In genomic region chr16:27401768-27402568, GRCh38 we compare ENCODE assay signal across 8 cellular contexts. TPM values are rescaled to one million over a fixed set of nuclear protein-coding genes. Genes with fewer than 3 reads are reported as not detected.
DNase-seq lines count a peak whose midpoint lies in the region; ATAC-seq, FAIRE-seq and TF ChIP-seq lines count a peak whose summit lies in the region.

IL21R (plus strand) TSS chr16:27402174; CDS start chr16:27430072, 27,898 bp downstream.

- no peaks in the 10 kb centered on the region for H3K27me3 ChIP-seq in DND-41 (ENCODE audit: insufficient read depth, low read length, poor library complexity)
- H3K27me3 ChIP-seq in astrocyte (ENCODE audit: insufficient read depth, low read length), result no peaks in the 10 kb centered on the region
- H3K27me3 ChIP-seq in mononuclear cell (ENCODE audit: insufficient read depth, low read length), result no peaks in the 10 kb centered on the region

- TF ChIP-seq CTCF in DND-41 (IDR thresholded peaks at IDR 0.05; ENCODE audit: borderline replicate concordance, extremely low read depth, low read length, poor library complexity, severe bottlenecking) (no peak), astrocyte (IDR thresholded peaks at IDR 0.05; ENCODE audit: insufficient read depth, low read depth, low read length) (no peak)

- no peaks in the 10 kb centered on the region for H3K9me3 Mint-ChIP-seq in astrocyte (ENCODE audit: unreplicated experiment)

- peak within 1 kb of the TSS; percentile 63 for H3K27ac ChIP-seq in DND-41 (ENCODE audit: low read length)
- peak within 1 kb of the TSS; percentile 22 for H3K27ac ChIP-seq in astrocyte (ENCODE audit: low read depth, low read length)

- ATAC-seq in DND-41 (ENCODE audit: insufficient read depth, low read depth) (peak; percentile 95), GM21390 (IDR thresholded peaks at IDR 0.05; ENCODE audit: unreplicated experiment) (peak; percentile 52)

- H4K20me1 ChIP-seq in DND-41 (ENCODE audit: insufficient read depth, low read length), result no peaks in the 10 kb centered on the region
- no peaks in the 10 kb centered on the region for H4K20me1 ChIP-seq in astrocyte (ENCODE audit: insufficient read depth, low read length)

- H3K9me3 ChIP-seq in DND-41 (ENCODE audit: insufficient read depth, low read length, severe bottlenecking) (no peaks in the 10 kb centered on the region), astrocyte (ENCODE audit: insufficient read depth, low read depth, low read length) (no peaks in the 10 kb centered on the region), mononuclear cell (ENCODE audit: low read depth, low read length) (no peaks in the 10 kb centered on the region)

- H2AFZ ChIP-seq in DND-41 (ENCODE audit: low read depth, low read length) (peak within 1 kb of the TSS; percentile 48), astrocyte (ENCODE audit: low read depth, low read length) (no peak within 1 kb of the TSS)

- H3K79me2 ChIP-seq in DND-41 (ENCODE audit: insufficient read depth, low read length) (no peaks in the 10 kb centered on the region), astrocyte (ENCODE audit: insufficient read depth, low read length) (no peaks in the 10 kb centered on the region)

- peak within 1 kb of the TSS; percentile 37 for H3K4me3 Mint-ChIP-seq in astrocyte (ENCODE audit: unreplicated experiment)

- DNase-seq in DND-41, result peak; percentile 95
- peak; percentile 74 for DNase-seq in HT1080 (ENCODE audit: low read depth)
- DNase-seq in T-helper 9 cell, result peak; percentile 81
- DNase-seq in astrocyte (ENCODE audit: low read depth), result peak; percentile 68
- peak; percentile 70 to 88 (median 79) for DNase-seq in stimulated activated naive CD4-positive, alpha-beta T cell (lab: John Stamatoyannopoulos, UW)
- DNase-seq in Kasumi-1 (lab: John Stamatoyannopoulos, UW), result no peak

- H3K9ac ChIP-seq in DND-41 (ENCODE audit: low read depth, low read length) (peak within 1 kb of the TSS; percentile 42), astrocyte (ENCODE audit: low read length) (peak within 1 kb of the TSS; percentile 60)

- peak within 1 kb of the TSS; percentile 12 for H3K27ac Mint-ChIP-seq in astrocyte (ENCODE audit: unreplicated experiment)

- peak within 1 kb of the TSS; percentile 63 for H3K4me2 ChIP-seq in DND-41 (ENCODE audit: insufficient read depth, low read length)
- H3K4me2 ChIP-seq in astrocyte (ENCODE audit: low read length), result peak within 1 kb of the TSS; percentile 71

- H3K4me1 ChIP-seq in DND-41 (ENCODE audit: insufficient read depth, low read length) (peaks cover 43% of the 10 kb centered on the region), astrocyte (ENCODE audit: insufficient read depth, low read length) (peaks cover 21% of the 10 kb centered on the region), mononuclear cell (ENCODE audit: insufficient read depth, low read length) (peaks cover 81% of the 10 kb centered on the region)

- H3K36me3 ChIP-seq in DND-41 (ENCODE audit: insufficient read depth, low read length) (no peaks in the 10 kb centered on the region), astrocyte (ENCODE audit: insufficient read depth, low read length) (no peaks in the 10 kb centered on the region)

- H3K4me3 ChIP-seq in DND-41 (ENCODE audit: low read depth in 1 of 2, low read length in 2 of 2), result peak within 1 kb of the TSS in 1 of 2 experiments; percentile 41; a peak in 2 of 4 replicates
- no peak within 1 kb of the TSS for H3K4me3 ChIP-seq in astrocyte (ENCODE audit: insufficient read depth, low read depth, low read length)
- H3K4me3 ChIP-seq in mononuclear cell (ENCODE audit: low read length), result peak within 1 kb of the TSS; percentile 51

- no peaks in the 10 kb centered on the region for H3K27me3 Mint-ChIP-seq in astrocyte (ENCODE audit: low read depth, unreplicated experiment)

- FAIRE-seq in astrocyte (lab: Jason Lieb, UNC), result no peak

- no peaks in the 10 kb centered on the region for H3K36me3 Mint-ChIP-seq in astrocyte (ENCODE audit: low read depth, unreplicated experiment)

- H3K4me1 Mint-ChIP-seq in astrocyte (ENCODE audit: low read depth, unreplicated experiment), result peaks cover 18% of the 10 kb centered on the region

RNA-seq across cellular contexts. Expression of gene IL21R, which starts in this region (rescaled TPM):
- total RNA-seq in HT1080 (2014; rRNA removed; shearing (Covaris generic)), result 0.67 and 0.80 TPM in 2 replicates
- 2.5 TPM in 2 replicates for polyA plus RNA-seq in HT1080 (2015; cell fraction: cytosol; rRNA removed)
- polyA plus RNA-seq in HT1080 (2015; cell fraction: nucleus; rRNA removed), result 2.3 and 2.6 TPM in 2 replicates
- 1.8 and 3.0 TPM in 2 replicates for total RNA-seq in astrocyte
- 21.1 TPM for total RNA-seq in mononuclear cell

Comparison
In these comparisons a context has a peak if more than half of its experiments do, and no peak if none do; other contexts are left out.
1. DNase-seq: peak in DND-41 (single experiment), HT1080 (single experiment), T-helper 9 cell (single experiment), astrocyte (single experiment) and stimulated activated naive CD4-positive, alpha-beta T cell (6 of 6); none in Kasumi-1 (0 of 2).